Comparison of ENCODE assay signal across 10 cellular contexts in genomic region chr15:26866298-26867198, GRCh38. TPM values are rescaled to one million over a fixed set of nuclear protein-coding genes. Genes with fewer than 3 reads are reported as not detected.
DNase-seq lines count a peak whose midpoint lies in the region; ATAC-seq, FAIRE-seq and TF ChIP-seq lines count a peak whose summit lies in the region.
"Had no signal": no experiment of that assay in that cellular context is flagged by ENCODE, and none has a peak within 500 bp of the region (broad histone marks: within the 10 kb centered on the region; RNA-seq: fewer than 3 reads in every experiment).

Gene GABRA5 (plus strand): TSS chr15:26867062. CDS start chr15:26869249, 2,187 bp downstream.

- peak; percentile 57 for DNase-seq in AG20443 (ENCODE audit: low spot score)
- DNase-seq in caudate nucleus (lab: John Stamatoyannopoulos, UW), result peak in 20 of 61 donors; percentile 16 to 64 (median 36)
- no peak for DNase-seq in HepG2 (ENCODE audit: low spot score)
- no peak for DNase-seq in GM19239 (ENCODE audit: insufficient read length, low spot score)
- DNase-seq in RKO (ENCODE audit: low spot score), result no peak
- DNase-seq: sigmoid colon had no signal

- intact Hi-C loops in HepG2 (cut with micrococcal nuclease; ENCODE audit: unreplicated experiment), result loop anchor here (10.0 kb wide), 1 partner anchor 1172 kb away; no protein-coding TSS in a partner anchor

- TF ChIP-seq RAD21 in HepG2 (CRISPR knock-in tag; IDR thresholded peaks at IDR 0.05), result 0 out of 2 replicates have a peak, but pooled peaks have one; percentile 13

- no peaks in the 10 kb centered on the region for H3K36me3 ChIP-seq in HepG2 (replicated peaks in 1 of 2; ENCODE audit: control insufficient read depth in 1 of 2, insufficient read depth in 2 of 2, low read length in 2 of 2)
- H3K36me3 ChIP-seq: sigmoid colon had no signal

- no peak within 1 kb of the TSS for H3K4me2 ChIP-seq in HepG2 (ENCODE audit: low read depth, low read length)

- TF ChIP-seq POLR2A in HepG2 (IDR thresholded peaks at IDR 0.05; ENCODE audit: insufficient read depth in 1 of 2, low read depth in 2 of 2, low read length in 2 of 2), result no peak

- CTCF ChIA-PET in HepG2 (lab: Yijun Ruan, JAX; ENCODE audit: low intra/inter-chr PET ratio, low total read pairs), result no interaction called here

- WGBS in HepG2 (ENCODE audit: low lambda C conversion rate), result 40% methylated on average over 13 of the region's 63 CpGs

- peak; percentile 97 for ATAC-seq in HepG2
- no peak for ATAC-seq in GM18517 (IDR thresholded peaks at IDR 0.05; ENCODE audit: unreplicated experiment)
- no peak for ATAC-seq in HG02840 (IDR thresholded peaks at IDR 0.05; ENCODE audit: low FRiP score, unreplicated experiment)

- H3K27me3 ChIP-seq in HepG2 (ENCODE audit: control insufficient read depth in 1 of 2, insufficient read depth in 2 of 2, low read length in 2 of 2), result no peaks in the 10 kb centered on the region; a peak in 1 of 5 replicates

- TF ChIP-seq EP300 in HepG2 (IDR thresholded peaks at IDR 0.05; ENCODE audit: low read depth in 2 of 2, low read length in 2 of 2), result no peak
- no peak for TF ChIP-seq EP300 in HepG2 (CRISPR knock-in tag; IDR thresholded peaks at IDR 0.05; ENCODE audit: borderline replicate concordance)

- H3K9me3 ChIP-seq in HepG2 (ENCODE audit: low read length), result no peaks in the 10 kb centered on the region
- H3K9me3 ChIP-seq: sigmoid colon had no signal

- no peaks in the 10 kb centered on the region for H3K79me2 ChIP-seq in HepG2 (ENCODE audit: insufficient read depth, low read length)

- no peak for FAIRE-seq in HepG2 (lab: Jason Lieb, UNC)
- FAIRE-seq in GM19239 (lab: Jason Lieb, UNC), result no peak

- in situ Hi-C loops in HepG2 (cut with HindIII; ENCODE audit: extremely low pct_ligation_motif_present, low pct_unique_long_range_greater_than_20kb), result loop anchor here (25.0 kb wide), 1 partner anchor 929 kb away; no protein-coding TSS in a partner anchor

- no peak within 1 kb of the TSS for H3K9ac ChIP-seq in HepG2 (ENCODE audit: insufficient read depth, low read depth, low read length)

- POLR2A ChIA-PET in HepG2 (lab: Yijun Ruan, JAX), result no interaction called here

- no TSS peak for BruUV-seq in HepG2 (replicated peaks; lab: Mats Ljungman, UMichigan)

- TF ChIP-seq CTCF in LNCAP (IDR thresholded peaks at IDR 0.05) (peak; percentile 67), HepG2 (CRISPR knock-in tag; IDR thresholded peaks at IDR 0.05) (peak; percentile 60)

- H3K27ac ChIP-seq in caudate nucleus (ENCODE audit: low read depth, low read length) (peak within 1 kb of the TSS; percentile 16), HepG2 (ENCODE audit: extremely low read length, insufficient read depth, low read length) (no peak within 1 kb of the TSS)

- no peaks in the 10 kb centered on the region for H3K4me1 ChIP-seq in HepG2 (ENCODE audit: insufficient read depth, low read length)

- no peak within 1 kb of the TSS for H3K4me3 ChIP-seq in HepG2 (replicated peaks in 1 of 3; ENCODE audit: insufficient read depth in 1 of 3, low read depth in 2 of 3, low read length in 3 of 3)

- H2AFZ ChIP-seq in HepG2 (ENCODE audit: low read length), result no peak within 1 kb of the TSS

- no peaks in the 10 kb centered on the region for H4K20me1 ChIP-seq in HepG2 (ENCODE audit: insufficient read depth, low read length)

TF ChIP-seq in HepG2, 621 proteins besides CTCF, POLR2A, EP300 and RAD21:
- TF ChIP-seq TOPORS (CRISPR knock-in tag; IDR thresholded peaks at IDR 0.05) (no peak), STAG1 (CRISPR knock-in tag; IDR thresholded peaks at IDR 0.05) (peak; percentile 68), ZNF576 (CRISPR knock-in tag; IDR thresholded peaks at IDR 0.05) (peak; percentile 70; the same call in 1 of the 2 replicates)

RNA-seq across cellular contexts. Expression of gene GABRA5, which starts in this region (rescaled TPM):
- not detected in 2 replicates for total RNA-seq in HepG2 (2016; rRNA removed; fragmentation: Illumina TruSeq; extraction: Trizol)
- total RNA-seq in HepG2 (2016; cell fraction: cytosol; rRNA removed; fragmentation: Illumina TruSeq; extraction: Trizol; ENCODE audit: low read depth), result not detected in 2 replicates
- not detected in 2 replicates for total RNA-seq in HepG2 (2016; cell fraction: insoluble cytoplasmic fraction; rRNA removed; fragmentation: Illumina TruSeq; extraction: Trizol)
- not detected in 2 replicates for total RNA-seq in HepG2 (2016; cell fraction: membrane; rRNA removed; fragmentation: Illumina TruSeq; extraction: Trizol)
- total RNA-seq in HepG2 (2016; cell fraction: nucleus; rRNA removed; fragmentation: Illumina TruSeq; extraction: Trizol), result not detected in 2 replicates
- polyA plus RNA-seq in HepG2 (2011; rRNA removed), result not detected in 2 replicates
- not detected in 2 replicates for polyA plus RNA-seq in HepG2 (2011; cell fraction: cytosol; rRNA removed)
- polyA plus RNA-seq in HepG2 (2011; cell fraction: nucleus; rRNA removed), result not detected in 2 replicates
- not detected in 2 replicates for polyA plus RNA-seq in HepG2 (2012)
- not detected in 2 replicates for polyA plus RNA-seq in HepG2 (2016; cell fraction: cytosol; fragmentation: Illumina TruSeq; extraction: Trizol; ENCODE audit: low read depth)
- not detected in 2 replicates for polyA plus RNA-seq in HepG2 (2016; cell fraction: insoluble cytoplasmic fraction; fragmentation: Illumina TruSeq; extraction: Trizol; ENCODE audit: low read depth)
- polyA plus RNA-seq in HepG2 (2016; cell fraction: membrane; fragmentation: Illumina TruSeq; extraction: Trizol; ENCODE audit: low read depth), result not detected in 2 replicates
- polyA plus RNA-seq in HepG2 (2016; cell fraction: nucleus; fragmentation: Illumina TruSeq; extraction: Trizol; ENCODE audit: insufficient read depth, low read depth), result not detected in 2 replicates
- polyA minus RNA-seq in HepG2 (2011; rRNA and poly(A)+ RNA removed; ENCODE audit: low replicate concordance), result not detected in 2 replicates
- polyA minus RNA-seq in HepG2 (2011; cell fraction: cytosol; rRNA and poly(A)+ RNA removed), result not detected in 2 replicates
- not detected in 2 replicates for polyA minus RNA-seq in HepG2 (2011; cell fraction: nucleus; rRNA and poly(A)+ RNA removed)
- total RNA-seq: dermis microvascular lymphatic vessel endothelial cell had no signal
- polyA plus RNA-seq: sigmoid colon had no signal

Comparison
In these comparisons a context has a peak if more than half of its experiments do, and no peak if none do; other contexts are left out.
1. Peak in ATAC-seq in HepG2; RNA of the gene not detected or under 1 TPM.